In genomic region chr1:224707849-224708725, GRCh38 we compare ENCODE assay signal across 13 cellular contexts.
A peak's percentile ranks its signal among the peaks of the same experiment; 100 is the strongest.
DNase-seq lines count a peak whose midpoint lies in the region; FAIRE-seq and TF ChIP-seq lines count a peak whose summit lies in the region.
"Had no signal": no experiment of that assay in that cellular context is flagged by ENCODE, and none has a peak within 500 bp of the region (broad histone marks: within the 10 kb centered on the region; RNA-seq: fewer than 3 reads in every experiment).

No MANE protein-coding gene starts in this region.

- dilution Hi-C loops in keratinocyte (cut with MboI; ENCODE audit: extremely low pct_ligation_motif_present, low sequenced_read_pairs), result no loop called here

- no peaks in the 10 kb centered on the region for H3K79me2 ChIP-seq in keratinocyte (ENCODE audit: control insufficient read depth, insufficient read depth, low read length)

- CTCF ChIA-PET in AG04449 (lab: Yijun Ruan, JAX) (interaction anchor here (0.9 to 1.9 kb wide), 3 partner anchors 14 to 143 kb away, joined by 3 to 4 read pairs (median 4); no protein-coding TSS in a partner anchor), HEK293 (lab: Yijun Ruan, JAX) (interaction anchor here (1.3 kb wide), 1 partner anchor 33 kb away, joined by 4 read pairs; no protein-coding TSS in a partner anchor)

- peaks cover 4% of the 10 kb centered on the region; the same call in 1 of the 2 replicates for H3K4me1 ChIP-seq in HEK293 (ENCODE audit: control insufficient read depth, insufficient read depth, low read length)
- peaks cover 36% of the 10 kb centered on the region for H3K4me1 ChIP-seq in adipocyte (ENCODE audit: control insufficient read depth, insufficient read depth, low read length)
- no peaks in the 10 kb centered on the region for H3K4me1 ChIP-seq in keratinocyte (ENCODE audit: control insufficient read depth, extremely low read depth, insufficient read depth, low read length)

- H3K4me3 ChIP-seq in AG04449 (ENCODE audit: low read depth, low read length) (no peak overlapping the region), HEK293 (ENCODE audit: low read depth, low read length) (no peak overlapping the region), adipocyte (ENCODE audit: low read length) (peak overlapping the region; percentile 3), keratinocyte (ENCODE audit: control insufficient read depth in 2 of 3, extremely low read depth in 1 of 3, insufficient read depth in 2 of 3, low read depth in 1 of 3, low read length in 3 of 3) (no peak overlapping the region)
- H3K4me3 ChIP-seq: GM23338 had no signal

- POLR2A ChIA-PET in AG04449 (lab: Yijun Ruan, JAX) (no interaction called here), HEK293 (lab: Yijun Ruan, JAX) (no interaction called here)

- H3K9ac ChIP-seq in adipocyte (ENCODE audit: low read length), result peak overlapping the region; percentile 55
- no peak overlapping the region for H3K9ac ChIP-seq in keratinocyte (ENCODE audit: control insufficient read depth, extremely low read depth, insufficient read depth, low read length)

- H3K36me3 ChIP-seq in HEK293 (ENCODE audit: control insufficient read depth in 2 of 2, insufficient read depth in 1 of 2, low read length in 2 of 2) (no peaks in the 10 kb centered on the region), adipocyte (ENCODE audit: control insufficient read depth, insufficient read depth, low read length, severe bottlenecking) (no peaks in the 10 kb centered on the region), keratinocyte (ENCODE audit: control insufficient read depth in 2 of 2, extremely low read depth in 1 of 2, insufficient read depth in 2 of 2, low read length in 2 of 2) (no peaks in the 10 kb centered on the region)

- H3K27me3 ChIP-seq in adipocyte (replicated peaks; ENCODE audit: control insufficient read depth, insufficient read depth, low read length) (no peaks in the 10 kb centered on the region), keratinocyte (ENCODE audit: control insufficient read depth, extremely low read depth, insufficient read depth, low read length) (no peaks in the 10 kb centered on the region)

- no peak for TF ChIP-seq CTCF in AG04449 (IDR thresholded peaks at IDR 0.05; ENCODE audit: insufficient read depth, low read length, missing control alignments)
- TF ChIP-seq CTCF in HEK293 (tag by site-specific recombination; IDR thresholded peaks at IDR 0.05), result no peak
- no peak for TF ChIP-seq CTCF in keratinocyte (optimal IDR thresholded peaks at IDR 0.05 in 1 of 3, IDR thresholded peaks at IDR 0.05 in 1 of 3, conservative IDR thresholded peaks at IDR 0.05 in 1 of 3; ENCODE audit: extremely low read depth in 1 of 3, insufficient read depth in 2 of 3, low read length in 3 of 3)

- no peaks in the 10 kb centered on the region for H3K9me1 ChIP-seq in keratinocyte (ENCODE audit: control insufficient read depth, extremely low read depth, insufficient read depth, low read length)

- H3K9me3 ChIP-seq in HEK293 (ENCODE audit: control insufficient read depth, insufficient read depth, low read depth, low read length), result no peaks in the 10 kb centered on the region
- no peaks in the 10 kb centered on the region for H3K9me3 ChIP-seq in adipocyte (ENCODE audit: control insufficient read depth, low read length)
- H3K9me3 ChIP-seq in keratinocyte (ENCODE audit: control insufficient read depth, low read depth, low read length), result no peaks in the 10 kb centered on the region

- FAIRE-seq in keratinocyte (lab: Jason Lieb, UNC), result no peak
- FAIRE-seq: GM18507 had no signal

- H3K4me2 ChIP-seq in keratinocyte (ENCODE audit: control insufficient read depth, extremely low read depth, insufficient read depth, low read depth, low read length), result no peak overlapping the region
- H3K4me2 ChIP-seq: GM23338 had no signal

- peak overlapping the region; percentile 44 for H2AFZ ChIP-seq in keratinocyte (ENCODE audit: control insufficient read depth, low read length)
- H2AFZ ChIP-seq: GM23338 had no signal

- peak; percentile 33 for DNase-seq in AG04449 (ENCODE audit: low read depth, low spot score)
- peak; percentile 56 for DNase-seq in adipocyte (ENCODE audit: low read depth)
- no peak for DNase-seq in keratinocyte (ENCODE audit: low read depth, low spot score)
- DNase-seq in ecto neural progenitor cell (ENCODE audit: low spot score), result no peak
- no peak for DNase-seq in NCI-H1436 (lab: John Stamatoyannopoulos, UW)
- no peak for DNase-seq in OCI-M1 (lab: John Stamatoyannopoulos, UW)
- DNase-seq in iPS-NIHi11 (ENCODE audit: low spot score), result no peak
- DNase-seq: activated CD8-positive, alpha-beta memory T cell treated with anti-CD3 and anti-CD28 coated beads, Interleukin-2, amount 50 U/mL, for 4 hours; CD4-positive, CD25-positive, alpha-beta regulatory T cell; cortex of kidney had no signal

- H3K27ac ChIP-seq in HEK293 (ENCODE audit: extremely low read depth, low read depth, low read length) (no peak overlapping the region), keratinocyte (ENCODE audit: control insufficient read depth, insufficient read depth, low read length) (no peak overlapping the region)

- no peaks in the 10 kb centered on the region for H4K20me1 ChIP-seq in keratinocyte (ENCODE audit: control insufficient read depth, extremely low read depth, insufficient read depth, low read length)

TF ChIP-seq in HEK293, 187 proteins besides CTCF, POLR2A, EP300 and RAD21 (continues in another document):
- TF ChIP-seq SALL2 (tag by site-specific recombination; IDR thresholded peaks at IDR 0.05; ENCODE audit: borderline replicate concordance), result no peak
- TF ChIP-seq ZNF292 (tag by site-specific recombination; IDR thresholded peaks at IDR 0.05; ENCODE audit: borderline replicate concordance, low read depth), result no peak
- TF ChIP-seq ZNF398 (tag by site-specific recombination; IDR thresholded peaks at IDR 0.05), result peak; percentile 99
- no peak for TF ChIP-seq ZNF529 (tag by site-specific recombination; IDR thresholded peaks at IDR 0.05; ENCODE audit: insufficient replicate concordance)
- 0 out of 2 replicates have a peak, but pooled peaks have one; percentile 33 for TF ChIP-seq ZNF521 (tag by site-specific recombination; IDR thresholded peaks at IDR 0.05)
- peak; percentile 40; the same call in 1 of the 2 replicates for TF ChIP-seq ZBTB21 (tag by site-specific recombination; IDR thresholded peaks at IDR 0.05)
- peak; percentile 75; the same call in 1 of the 2 replicates for TF ChIP-seq ZNF692 (tag by site-specific recombination; IDR thresholded peaks at IDR 0.05)
- TF ChIP-seq ZNF24 (tag by site-specific recombination; IDR thresholded peaks at IDR 0.05), result no peak

Comparison
In these comparisons a context has a peak if more than half of its experiments do, and no peak if none do; other contexts are left out.
1. DNase-seq: peak in AG04449 (single experiment) and adipocyte (single experiment); none in keratinocyte (single experiment), ecto neural progenitor cell (single experiment), NCI-H1436 (single experiment), OCI-M1 (single experiment) and iPS-NIHi11 (single experiment).